In genomic region chr17:50350733-50351132, GRCh38 we compare ENCODE assay signal across 1 cellular context.
TF ChIP-seq lines count a peak whose summit lies in the region.

No MANE protein-coding gene starts in this region.

TF ChIP-seq in IMR-90, 13 proteins besides CTCF, POLR2A, EP300 and RAD21:
- TF ChIP-seq, protein P1, sequence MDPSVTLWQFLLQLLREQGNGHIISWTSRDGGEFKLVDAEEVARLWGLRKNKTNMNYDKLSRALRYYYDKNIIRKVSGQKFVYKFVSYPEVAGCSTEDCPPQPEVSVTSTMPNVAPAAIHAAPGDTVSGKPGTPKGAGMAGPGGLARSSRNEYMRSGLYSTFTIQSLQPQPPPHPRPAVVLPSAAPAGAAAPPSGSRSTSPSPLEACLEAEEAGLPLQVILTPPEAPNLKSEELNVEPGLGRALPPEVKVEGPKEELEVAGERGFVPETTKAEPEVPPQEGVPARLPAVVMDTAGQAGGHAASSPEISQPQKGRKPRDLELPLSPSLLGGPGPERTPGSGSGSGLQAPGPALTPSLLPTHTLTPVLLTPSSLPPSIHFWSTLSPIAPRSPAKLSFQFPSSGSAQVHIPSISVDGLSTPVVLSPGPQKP (IDR thresholded peaks at IDR 0.05; ENCODE audit: borderline replicate concordance, low read depth, low read length): no peak
